ENCODE assay signal across 32 cellular contexts in the genomic region with DNA sequence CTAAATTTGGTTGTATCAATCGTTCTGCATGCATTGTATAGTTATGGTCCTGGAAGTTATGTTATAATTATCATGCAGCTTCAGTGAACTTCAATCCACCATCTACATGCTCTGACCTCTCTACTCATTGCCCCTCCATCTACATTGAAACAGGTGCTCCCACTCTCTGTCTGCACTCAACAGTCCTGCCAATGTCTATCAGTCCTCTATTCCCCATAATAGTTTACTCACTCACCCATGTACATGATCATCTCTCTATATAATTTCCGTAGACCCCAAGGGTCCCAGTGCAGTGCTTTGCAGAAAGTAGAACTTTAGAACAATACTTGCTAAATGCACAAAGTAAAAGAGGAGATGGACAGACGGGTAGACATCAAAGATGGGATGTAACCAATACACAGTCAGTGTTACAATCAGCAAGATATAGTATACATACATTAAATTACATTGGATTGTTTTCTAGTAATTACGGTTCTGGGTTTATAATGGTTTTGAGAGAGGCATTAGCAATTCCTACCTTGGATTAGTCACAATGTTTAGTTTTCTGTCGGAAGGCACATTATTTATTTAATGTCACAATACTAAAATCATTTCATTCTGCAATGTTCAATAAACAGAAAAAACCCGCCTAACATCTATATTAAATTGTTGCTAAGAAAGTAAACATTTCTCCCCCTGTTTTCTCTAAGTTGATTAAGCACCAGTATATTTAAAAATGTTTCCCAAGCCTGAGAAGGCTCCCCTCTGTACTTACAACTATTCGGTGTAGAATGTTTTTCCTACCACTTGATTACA.
"Had no signal": no experiment of that assay in that cellular context is flagged by ENCODE, and none has a peak within 500 bp of the region (broad histone marks: within the 10 kb centered on the region; RNA-seq: fewer than 3 reads in every experiment).

No MANE protein-coding gene starts in this region.

- H3K9me3 Mint-ChIP-seq: activated CD4-positive, alpha-beta memory T cell treated with anti-CD3 and anti-CD28 coated beads for 36 hours; activated CD4-positive, alpha-beta T cell treated with anti-CD3 and anti-CD28 coated beads, Interleukin-2, amount 10 ng/mL, durations not matched to agents 24 days and 14 days; activated naive CD4-positive, alpha-beta T cell treated with anti-CD3 and anti-CD28 coated beads for 36 hours; activated naive CD8-positive, alpha-beta T cell treated with anti-CD3 and anti-CD28 coated beads for 36 hours; activated naive CD8-positive, alpha-beta T cell treated with anti-CD3 and anti-CD28 coated beads, Interleukin-2, amount 50 U/mL, for 24 hours; activated T-helper 1 cell treated with anti-CD3 and anti-CD28 coated beads, Interleukin-12 subunit alpha, Interleukin-12 subunit beta, Interleukin-2, Interleukin-4 antibody, amounts not matched to agents 30 ng/mL and 10 ng/mL and 1 ng/mL, durations not matched to agents 14 hours and 24 hours and 36 hours; activated T-helper 2 cell treated with anti-CD3 and anti-CD28 coated beads, Interferon-gamma antibody, Interleukin-2, Interleukin-4, amounts not matched to agents 10 μg/mL and 5 μg/mL and 100 μg/mL, durations not matched to agents 14 hours and 24 hours and 36 hours had no signal

- H3K36me3 Mint-ChIP-seq: activated CD4-positive, alpha-beta memory T cell treated with anti-CD3 and anti-CD28 coated beads for 36 hours; activated CD8-positive, alpha-beta memory T cell treated with anti-CD3 and anti-CD28 coated beads, Interleukin-2, amount 10 ng/mL, durations not matched to agents 7 days and 5 days; activated naive CD4-positive, alpha-beta T cell treated with anti-CD3 and anti-CD28 coated beads, Interleukin-2, amount 50 U/mL, for 24 hours; activated naive CD8-positive, alpha-beta T cell treated with anti-CD3 and anti-CD28 coated beads for 36 hours had no signal

- H3K4me1 Mint-ChIP-seq: activated CD4-positive, alpha-beta T cell treated with anti-CD3 and anti-CD28 coated beads, Interleukin-2, amount 10 ng/mL, durations not matched to agents 24 days and 14 days; activated CD8-positive, alpha-beta memory T cell treated with anti-CD3 and anti-CD28 coated beads, Interleukin-2, amount 10 ng/mL, durations not matched to agents 7 days and 5 days; activated naive CD4-positive, alpha-beta T cell treated with anti-CD3 and anti-CD28 coated beads, Interleukin-2, amount 50 U/mL, for 24 hours had no signal

- H3K27me3 ChIP-seq: adrenal gland, body of pancreas, cardiac muscle cell, colonic mucosa, gastrocnemius medialis had no signal

- H3K27ac Mint-ChIP-seq: activated CD4-positive, alpha-beta memory T cell treated with anti-CD3 and anti-CD28 coated beads for 36 hours; activated CD4-positive, alpha-beta T cell treated with anti-CD3 and anti-CD28 coated beads for 36 hours; activated CD4-positive, alpha-beta T cell treated with anti-CD3 and anti-CD28 coated beads, Interleukin-2, amount 10 ng/mL, durations not matched to agents 24 days and 14 days; activated CD8-positive, alpha-beta memory T cell treated with anti-CD3 and anti-CD28 coated beads, Interleukin-2, amount 10 ng/mL, durations not matched to agents 7 days and 5 days; activated CD8-positive, alpha-beta T cell treated with anti-CD3 and anti-CD28 coated beads, Interleukin-2, amount 10 ng/mL, durations not matched to agents 7 days and 5 days; activated naive CD4-positive, alpha-beta T cell treated with anti-CD3 and anti-CD28 coated beads for 36 hours; activated naive CD4-positive, alpha-beta T cell treated with anti-CD3 and anti-CD28 coated beads, Interleukin-2, amount 50 U/mL, for 24 hours; activated naive CD8-positive, alpha-beta T cell treated with anti-CD3 and anti-CD28 coated beads for 36 hours; activated naive CD8-positive, alpha-beta T cell treated with anti-CD3 and anti-CD28 coated beads, Interleukin-2, amount 50 U/mL, for 24 hours; activated T-helper 1 cell treated with anti-CD3 and anti-CD28 coated beads, Interleukin-12 subunit alpha, Interleukin-12 subunit beta, Interleukin-2, Interleukin-4 antibody, amounts not matched to agents 30 ng/mL and 10 ng/mL and 1 ng/mL, durations not matched to agents 14 hours and 24 hours and 36 hours; activated T-helper 2 cell treated with anti-CD3 and anti-CD28 coated beads, Interferon-gamma antibody, Interleukin-2, Interleukin-4, amounts not matched to agents 10 μg/mL and 5 μg/mL and 100 μg/mL, durations not matched to agents 14 hours and 24 hours and 36 hours had no signal

- ATAC-seq: activated CD4-positive, alpha-beta T cell treated with anti-CD3 and anti-CD28 coated beads for 36 hours; activated CD8-positive, alpha-beta memory T cell treated with anti-CD3 and anti-CD28 coated beads, Interleukin-2, amount 10 ng/mL, durations not matched to agents 7 days and 5 days; activated CD8-positive, alpha-beta T cell treated with anti-CD3 and anti-CD28 coated beads, Interleukin-2, amount 10 ng/mL, durations not matched to agents 7 days and 5 days; activated naive CD8-positive, alpha-beta T cell treated with anti-CD3 and anti-CD28 coated beads, Interleukin-2, amount 50 U/mL, for 24 hours; body of pancreas; esophagus mucosa; foreskin keratinocyte; gastrocnemius medialis; heart left ventricle had no signal

- H3K4me1 ChIP-seq: adrenal gland, body of pancreas, colonic mucosa, foreskin keratinocyte, gastrocnemius medialis, heart left ventricle had no signal

- DNase-seq: activated CD4-positive, alpha-beta memory T cell treated with anti-CD3 and anti-CD28 coated beads for 36 hours; activated CD4-positive, alpha-beta T cell treated with anti-CD3 and anti-CD28 coated beads for 36 hours; activated CD4-positive, alpha-beta T cell treated with anti-CD3 and anti-CD28 coated beads, Interleukin-2, amount 10 ng/mL, durations not matched to agents 24 days and 14 days; activated CD4-positive, CD25-positive, alpha-beta regulatory T cell; activated CD4-positive, CD25-positive, alpha-beta regulatory T cell treated with anti-CD3 and anti-CD28 coated beads, Interleukin-2, amount 50 U/mL, for 72 hours; activated CD8-positive, alpha-beta memory T cell treated with anti-CD3 and anti-CD28 coated beads, Interleukin-2, amount 50 U/mL, for 4 hours; activated CD8-positive, alpha-beta T cell treated with anti-CD3 and anti-CD28 coated beads, Interleukin-2, amount 10 ng/mL, durations not matched to agents 7 days and 5 days; activated effector memory CD4-positive, alpha-beta T cell treated with anti-CD3 and anti-CD28 coated beads, Interleukin-2, amount 50 U/mL, for 16 hours; activated naive CD4-positive, alpha-beta T cell treated with anti-CD3 and anti-CD28 coated beads for 36 hours; activated naive CD8-positive, alpha-beta T cell treated with anti-CD3 and anti-CD28 coated beads for 36 hours; activated naive CD8-positive, alpha-beta T cell treated with anti-CD3 and anti-CD28 coated beads, Interleukin-2, amount 50 U/mL, for 24 hours; activated T-cell treated with anti-CD3 and anti-CD28 coated beads, Interleukin-2, amount 50 U/mL, for 1 hour; activated T-cell treated with anti-CD3 and anti-CD28 coated beads, Interleukin-2, amount 50 U/mL, for 48 hours; adrenal gland; amygdala; aorta; body of pancreas; central memory CD4-positive, alpha-beta T cell; cerebellar nuclear complex; colonic mucosa; effector CD8-positive, alpha-beta T cell; foreskin keratinocyte; gastrocnemius medialis; glutamatergic neuron; heart left ventricle; T-helper 2 cell had no signal

- H3K9me3 ChIP-seq: adrenal gland, body of pancreas, colonic mucosa, gastrocnemius medialis had no signal

- H3K4me3 Mint-ChIP-seq: activated CD4-positive, alpha-beta memory T cell treated with anti-CD3 and anti-CD28 coated beads for 36 hours; activated CD4-positive, alpha-beta T cell treated with anti-CD3 and anti-CD28 coated beads for 36 hours; activated CD4-positive, alpha-beta T cell treated with anti-CD3 and anti-CD28 coated beads, Interleukin-2, amount 10 ng/mL, durations not matched to agents 24 days and 14 days; activated CD8-positive, alpha-beta memory T cell treated with anti-CD3 and anti-CD28 coated beads, Interleukin-2, amount 10 ng/mL, durations not matched to agents 7 days and 5 days; activated CD8-positive, alpha-beta T cell treated with anti-CD3 and anti-CD28 coated beads, Interleukin-2, amount 10 ng/mL, durations not matched to agents 7 days and 5 days; activated naive CD4-positive, alpha-beta T cell treated with anti-CD3 and anti-CD28 coated beads for 36 hours; activated naive CD4-positive, alpha-beta T cell treated with anti-CD3 and anti-CD28 coated beads, Interleukin-2, amount 50 U/mL, for 24 hours; activated naive CD8-positive, alpha-beta T cell treated with anti-CD3 and anti-CD28 coated beads for 36 hours; activated naive CD8-positive, alpha-beta T cell treated with anti-CD3 and anti-CD28 coated beads, Interleukin-2, amount 50 U/mL, for 24 hours; activated T-helper 1 cell treated with anti-CD3 and anti-CD28 coated beads, Interleukin-12 subunit alpha, Interleukin-12 subunit beta, Interleukin-2, Interleukin-4 antibody, amounts not matched to agents 30 ng/mL and 10 ng/mL and 1 ng/mL, durations not matched to agents 14 hours and 24 hours and 36 hours had no signal

- H3K27ac ChIP-seq: adrenal gland, body of pancreas, cardiac muscle cell, colonic mucosa, foreskin keratinocyte, gastrocnemius medialis, heart left ventricle had no signal

- H3K36me3 ChIP-seq: adrenal gland, cardiac muscle cell, colonic mucosa, gastrocnemius medialis, heart left ventricle had no signal

- H3K4me3 ChIP-seq: adrenal gland, body of pancreas, cardiac muscle cell, colonic mucosa, gastrocnemius medialis, heart left ventricle had no signal
